In the genomic region with DNA sequence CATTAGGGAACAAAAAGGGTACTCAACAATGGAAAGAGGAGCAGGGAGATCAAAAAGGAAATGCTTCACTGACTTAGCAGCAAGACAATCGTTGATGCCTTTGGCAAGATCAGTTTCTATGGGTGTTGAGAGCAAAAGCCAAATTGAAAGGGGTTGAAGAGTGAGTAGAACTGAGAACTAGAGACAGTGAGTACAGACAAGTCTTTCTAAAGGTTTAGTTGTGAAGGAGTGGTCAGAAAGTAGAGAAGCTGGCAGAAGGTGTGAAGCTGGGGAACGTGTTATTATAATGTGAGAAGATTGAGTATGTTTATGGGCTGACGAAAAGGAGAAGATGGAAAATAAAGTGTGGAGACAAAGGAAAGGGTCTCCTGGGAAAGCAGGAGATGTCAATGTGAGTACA, we compare ENCODE assay signal across 22 cellular contexts.
"Had no signal": no experiment of that assay in that cellular context is flagged by ENCODE, and none has a peak within 500 bp of the region (broad histone marks: within the 10 kb centered on the region; RNA-seq: fewer than 3 reads in every experiment).

No MANE protein-coding gene starts in this region.

- H3K4me1 Mint-ChIP-seq: activated CD4-positive, alpha-beta memory T cell treated with anti-CD3 and anti-CD28 coated beads, Interleukin-2, amount 10 ng/mL, durations not matched to agents 7 days and 5 days; activated naive CD8-positive, alpha-beta T cell treated with anti-CD3 and anti-CD28 coated beads, Interleukin-2, amount 10 ng/mL, durations not matched to agents 7 days and 5 days had no signal

- H3K9me3 Mint-ChIP-seq: activated CD4-positive, alpha-beta memory T cell treated with anti-CD3 and anti-CD28 coated beads, Interleukin-2, amount 10 ng/mL, durations not matched to agents 7 days and 5 days; activated T-cell treated with anti-CD3 and anti-CD28 coated beads, Interleukin-2, amount 50 U/mL, for 72 hours; activated T-helper 2 cell treated with anti-CD3 and anti-CD28 coated beads, Interferon-gamma antibody, Interleukin-2, Interleukin-4, amounts not matched to agents 10 μg/mL and 5 μg/mL and 100 μg/mL, durations not matched to agents 14 hours and 24 hours and 36 hours; T-cell had no signal

- ATAC-seq: activated T-cell treated with anti-CD3 and anti-CD28 coated beads, Interleukin-2, amount 50 U/mL, for 72 hours had no signal

- H3K27ac Mint-ChIP-seq: activated CD4-positive, alpha-beta memory T cell treated with anti-CD3 and anti-CD28 coated beads, Interleukin-2, amount 10 ng/mL, durations not matched to agents 7 days and 5 days; activated naive CD8-positive, alpha-beta T cell treated with anti-CD3 and anti-CD28 coated beads, Interleukin-2, amount 10 ng/mL, durations not matched to agents 7 days and 5 days; activated T-cell treated with anti-CD3 and anti-CD28 coated beads, Interleukin-2, amount 50 U/mL, for 72 hours; activated T-helper 2 cell treated with anti-CD3 and anti-CD28 coated beads, Interferon-gamma antibody, Interleukin-2, Interleukin-4, amounts not matched to agents 10 μg/mL and 5 μg/mL and 100 μg/mL, durations not matched to agents 14 hours and 24 hours and 36 hours; T-cell had no signal

- H3K4me3 Mint-ChIP-seq: activated CD4-positive, alpha-beta memory T cell treated with anti-CD3 and anti-CD28 coated beads, Interleukin-2, amount 10 ng/mL, durations not matched to agents 7 days and 5 days; activated naive CD8-positive, alpha-beta T cell treated with anti-CD3 and anti-CD28 coated beads, Interleukin-2, amount 10 ng/mL, durations not matched to agents 7 days and 5 days; activated T-cell treated with anti-CD3 and anti-CD28 coated beads, Interleukin-2, amount 50 U/mL, for 72 hours; T-cell had no signal

- H3K27me3 Mint-ChIP-seq: activated CD4-positive, alpha-beta memory T cell treated with anti-CD3 and anti-CD28 coated beads, Interleukin-2, amount 10 ng/mL, durations not matched to agents 7 days and 5 days; activated naive CD8-positive, alpha-beta T cell treated with anti-CD3 and anti-CD28 coated beads, Interleukin-2, amount 10 ng/mL, durations not matched to agents 7 days and 5 days; T-cell had no signal

- H3K36me3 Mint-ChIP-seq: T-cell had no signal

- DNase-seq: activated CD4-positive, alpha-beta memory T cell treated with anti-CD3 and anti-CD28 coated beads, Interleukin-2, amount 10 ng/mL, durations not matched to agents 7 days and 5 days; activated CD4-positive, alpha-beta T cell treated with anti-CD3 and anti-CD28 coated beads, Interleukin-2, amount 50 U/mL, for 1 hour; activated CD4-positive, CD25-positive, alpha-beta regulatory T cell; activated gamma-delta T cell treated with Interleukin-2 at 50 U/mL for 16 hours; activated naive CD4-positive, alpha-beta T cell treated with anti-CD3 and anti-CD28 coated beads, Interleukin-2, amount 50 U/mL, for 16 hours; activated naive CD8-positive, alpha-beta T cell treated with anti-CD3 and anti-CD28 coated beads, Interleukin-2, amount 10 ng/mL, durations not matched to agents 7 days and 5 days; activated T-cell treated with anti-CD3 and anti-CD28 coated beads for 4 hours; activated T-cell treated with anti-CD3 and anti-CD28 coated beads, Interleukin-2, amount 50 U/mL, for 72 hours; adrenal gland; anterior cingulate cortex; KG1; NCI-H1092; NCI-H1417 treated with DMSO at 0.1 percent for 48 hours; NCI-H1694 treated with DMSO at 0.1 percent for 48 hours; NCI-H2029 treated with DMSO at 0.1 percent for 48 hours; NCI-H446; NCI-H524; PC-9; SIG-M5; T-cell; T-helper 2 cell had no signal
